Comparison of ENCODE assay signal across 22 cellular contexts in the genomic region with DNA sequence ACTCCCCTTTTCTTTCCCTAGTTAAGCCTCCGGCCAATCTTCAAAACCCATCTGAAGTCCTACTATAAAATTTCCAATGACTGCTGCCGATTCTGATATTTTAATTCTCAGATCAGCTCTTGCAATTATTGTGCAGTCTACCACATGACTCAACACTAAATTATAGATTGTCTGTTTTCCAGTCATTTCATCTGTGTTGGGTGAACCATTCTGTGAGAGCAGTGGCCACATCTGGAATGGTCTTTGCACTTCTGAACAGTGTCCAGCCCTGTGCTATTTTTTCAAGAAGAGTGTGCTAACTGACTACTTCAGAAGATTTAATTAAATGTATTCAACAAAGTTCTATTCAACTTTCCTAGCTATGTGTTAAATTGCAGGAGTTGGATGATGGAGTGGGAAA. TPM values are rescaled to one million over a fixed set of nuclear protein-coding genes. Genes with fewer than 3 reads are reported as not detected.
A peak's percentile ranks its signal among the peaks of the same experiment; 100 is the strongest.
DNase-seq lines count a peak whose midpoint lies in the region; ATAC-seq and TF ChIP-seq lines count a peak whose summit lies in the region.
"Had no signal": no experiment of that assay in that cellular context is flagged by ENCODE, and none has a peak within 500 bp of the region (broad histone marks: within the 10 kb centered on the region; RNA-seq: fewer than 3 reads in every experiment).

No MANE protein-coding gene starts in this region.

- H3K36me3 ChIP-seq in naive thymus-derived CD4-positive, alpha-beta T cell (ENCODE audit: control insufficient read depth in 2 of 3, insufficient read depth in 3 of 3, low read length in 3 of 3), result no peaks in the 10 kb centered on the region

- H3K27ac Mint-ChIP-seq in activated CD8-positive, alpha-beta T cell treated with anti-CD3 and anti-CD28 coated beads, Interleukin-2, amount 10 ng/mL, durations not matched to agents 7 days and 5 days, result peak overlapping the region; percentile 66
- H3K27ac Mint-ChIP-seq in activated CD8-positive, alpha-beta T cell treated with anti-CD3 and anti-CD28 coated beads for 36 hours, result no peak overlapping the region
- H3K27ac Mint-ChIP-seq in naive thymus-derived CD4-positive, alpha-beta T cell, result peak overlapping the region in 6 of 9 donors; percentile 11 to 84 (median 52)
- H3K27ac Mint-ChIP-seq: CD4-positive, CD25-positive, alpha-beta regulatory T cell had no signal

- peaks cover 16% of the 10 kb centered on the region for H3K9me3 Mint-ChIP-seq in activated CD8-positive, alpha-beta T cell treated with anti-CD3 and anti-CD28 coated beads, Interleukin-2, amount 10 ng/mL, durations not matched to agents 7 days and 5 days (ENCODE audit: insufficient read depth)
- peaks cover 3% of the 10 kb centered on the region for H3K9me3 Mint-ChIP-seq in activated CD8-positive, alpha-beta T cell treated with anti-CD3 and anti-CD28 coated beads for 36 hours
- H3K9me3 Mint-ChIP-seq in naive thymus-derived CD4-positive, alpha-beta T cell, result peaks cover 0 to 13% (median 0%) of the 10 kb centered on the region in 11 donors

- peaks cover 27% of the 10 kb centered on the region for H3K4me1 Mint-ChIP-seq in activated CD8-positive, alpha-beta T cell treated with anti-CD3 and anti-CD28 coated beads, Interleukin-2, amount 10 ng/mL, durations not matched to agents 7 days and 5 days (ENCODE audit: low read depth)
- peaks cover 28% of the 10 kb centered on the region for H3K4me1 Mint-ChIP-seq in activated CD8-positive, alpha-beta T cell treated with anti-CD3 and anti-CD28 coated beads for 36 hours (ENCODE audit: low read depth)
- peaks cover 11 to 37% (median 27%) of the 10 kb centered on the region in 7 donors for H3K4me1 Mint-ChIP-seq in naive thymus-derived CD4-positive, alpha-beta T cell

- no peak overlapping the region for H3K4me3 Mint-ChIP-seq in activated CD8-positive, alpha-beta T cell treated with anti-CD3 and anti-CD28 coated beads, Interleukin-2, amount 10 ng/mL, durations not matched to agents 7 days and 5 days
- H3K4me3 Mint-ChIP-seq in activated CD8-positive, alpha-beta T cell treated with anti-CD3 and anti-CD28 coated beads for 36 hours, result no peak overlapping the region
- H3K4me3 Mint-ChIP-seq in naive thymus-derived CD4-positive, alpha-beta T cell, result peak overlapping the region in 2 of 10 donors; percentile 8 to 61

- POLR2A ChIA-PET in activated CD8-positive, alpha-beta T cell treated with anti-CD3 and anti-CD28 coated beads, Interleukin-2, amount 10 ng/mL, durations not matched to agents 7 days and 5 days (lab: Charles Lee), result interaction anchor here (1.1 kb wide), 1 partner anchor 14 kb away, joined by 4 read pairs; no protein-coding TSS in a partner anchor
- POLR2A ChIA-PET in activated CD8-positive, alpha-beta T cell treated with anti-CD3 and anti-CD28 coated beads for 36 hours (lab: Charles Lee), result interaction anchor here (0.6 kb wide), 1 partner anchor 64 kb away, joined by 4 read pairs; no protein-coding TSS in a partner anchor
- POLR2A ChIA-PET in naive thymus-derived CD4-positive, alpha-beta T cell (lab: Charles Lee), result interaction anchor here (0.8 to 1.1 kb wide), 2 partner anchors 11 to 34 kb away, joined by 3 read pairs; no protein-coding TSS in a partner anchor

- no peak for TF ChIP-seq CTCF in activated CD8-positive, alpha-beta T cell treated with anti-CD3 and anti-CD28 coated beads for 36 hours (IDR thresholded peaks at IDR 0.05)
- TF ChIP-seq CTCF in C4-2B (conservative IDR thresholded peaks at IDR 0.05), result no peak

- no peaks in the 10 kb centered on the region for H3K27me3 Mint-ChIP-seq in activated CD8-positive, alpha-beta T cell treated with anti-CD3 and anti-CD28 coated beads, Interleukin-2, amount 10 ng/mL, durations not matched to agents 7 days and 5 days (ENCODE audit: low read depth)
- H3K27me3 Mint-ChIP-seq in activated CD8-positive, alpha-beta T cell treated with anti-CD3 and anti-CD28 coated beads for 36 hours, result no peaks in the 10 kb centered on the region
- H3K27me3 Mint-ChIP-seq in naive thymus-derived CD4-positive, alpha-beta T cell, result no peaks in the 10 kb centered on the region
- H3K27me3 Mint-ChIP-seq: CD4-positive, CD25-positive, alpha-beta regulatory T cell had no signal

- peaks cover 16 to 19% of the 10 kb centered on the region in 2 donors for H3K4me1 ChIP-seq in naive thymus-derived CD4-positive, alpha-beta T cell (ENCODE audit: control insufficient read depth in 2 of 2, insufficient read depth in 2 of 2, low read length in 2 of 2)

- peaks cover 12% of the 10 kb centered on the region for H3K36me3 Mint-ChIP-seq in activated CD8-positive, alpha-beta T cell treated with anti-CD3 and anti-CD28 coated beads, Interleukin-2, amount 10 ng/mL, durations not matched to agents 7 days and 5 days (ENCODE audit: low read depth)
- H3K36me3 Mint-ChIP-seq in activated CD8-positive, alpha-beta T cell treated with anti-CD3 and anti-CD28 coated beads for 36 hours (ENCODE audit: low read depth), result no peaks in the 10 kb centered on the region
- H3K36me3 Mint-ChIP-seq in naive thymus-derived CD4-positive, alpha-beta T cell, result peaks cover 0 to 12% (median 0%) of the 10 kb centered on the region in 5 donors
- H3K36me3 Mint-ChIP-seq: CD4-positive, CD25-positive, alpha-beta regulatory T cell had no signal

- no peak for DNase-seq in activated CD8-positive, alpha-beta T cell treated with anti-CD3 and anti-CD28 coated beads, Interleukin-2, amount 10 ng/mL, durations not matched to agents 7 days and 5 days
- DNase-seq in activated CD8-positive, alpha-beta T cell treated with anti-CD3 and anti-CD28 coated beads for 36 hours, result no peak
- DNase-seq in naive thymus-derived CD4-positive, alpha-beta T cell, result no peak
- DNase-seq in OCI-M1 (lab: John Stamatoyannopoulos, UW), result no peak
- DNase-seq: Caco-2, EL, GOT3, NCI-H1092, NCI-H146, NCI-H2081, NCI-H510A, NCI-H82 had no signal

- no peak for ATAC-seq in activated CD8-positive, alpha-beta T cell treated with anti-CD3 and anti-CD28 coated beads, Interleukin-2, amount 10 ng/mL, durations not matched to agents 7 days and 5 days
- ATAC-seq in activated CD8-positive, alpha-beta T cell treated with anti-CD3 and anti-CD28 coated beads for 36 hours, result no peak
- ATAC-seq in HG03159 (IDR thresholded peaks at IDR 0.05; ENCODE audit: unreplicated experiment) (peak; percentile 26), HG03521 (IDR thresholded peaks at IDR 0.05; ENCODE audit: unreplicated experiment) (no peak), HG02885 (IDR thresholded peaks at IDR 0.05; ENCODE audit: poor library complexity, unreplicated experiment) (no peak)
- no peak for ATAC-seq in naive thymus-derived CD4-positive, alpha-beta T cell
- ATAC-seq: A549, Panc1 had no signal

- CTCF ChIA-PET in activated CD8-positive, alpha-beta T cell treated with anti-CD3 and anti-CD28 coated beads, Interleukin-2, amount 10 ng/mL, durations not matched to agents 7 days and 5 days (lab: Charles Lee), result interaction anchor here (0.5 to 3.0 kb wide), 6 partner anchors 10 to 228 kb away, joined by 3 to 17 read pairs (median 3); a partner anchor contains a TSS
- CTCF ChIA-PET in activated CD8-positive, alpha-beta T cell treated with anti-CD3 and anti-CD28 coated beads for 36 hours (lab: Charles Lee), result interaction anchor here (0.8 to 1.6 kb wide), 5 partner anchors 8 to 188 kb away, joined by 3 to 4 read pairs (median 3); no protein-coding TSS in a partner anchor
- CTCF ChIA-PET in naive thymus-derived CD4-positive, alpha-beta T cell (lab: Charles Lee), result interaction anchor here (0.9 kb wide), 1 partner anchor 36 kb away, joined by 4 read pairs; no protein-coding TSS in a partner anchor

- H3K9me3 ChIP-seq in naive thymus-derived CD4-positive, alpha-beta T cell (ENCODE audit: control insufficient read depth in 2 of 3, low read length in 3 of 3), result no peaks in the 10 kb centered on the region
- H3K9me3 ChIP-seq: A549, Caco-2 had no signal

- H3K27ac ChIP-seq in C4-2B, result peak overlapping the region; percentile 31; the same call in 1 of the 2 replicates
- H3K27ac ChIP-seq in naive thymus-derived CD4-positive, alpha-beta T cell (ENCODE audit: low read depth, low read length), result no peak overlapping the region
- H3K27ac ChIP-seq: A549, KMS-11 had no signal

- intact Hi-C loops in activated CD8-positive, alpha-beta T cell treated with anti-CD3 and anti-CD28 coated beads for 36 hours (cut with micrococcal nuclease), result no loop called here
- intact Hi-C loops in naive thymus-derived CD4-positive, alpha-beta T cell (cut with micrococcal nuclease), result loop anchor here (1.0 kb wide), 1 partner anchor 17 kb away; no protein-coding TSS in a partner anchor

- H3K4me3 ChIP-seq in naive thymus-derived CD4-positive, alpha-beta T cell (ENCODE audit: low read length), result no peak overlapping the region
- H3K4me3 ChIP-seq: A549 had no signal

- H3K27me3 ChIP-seq in naive thymus-derived CD4-positive, alpha-beta T cell (ENCODE audit: control insufficient read depth in 2 of 2, insufficient read depth in 2 of 2, low read length in 2 of 2), result no peaks in the 10 kb centered on the region

RNA-seq across cellular contexts. Expression of a gene that starts 47.2 kb away (rescaled TPM):
- not detected for total RNA-seq in activated CD8-positive, alpha-beta T cell treated with anti-CD3 and anti-CD28 coated beads, Interleukin-2, amount 10 ng/mL, durations not matched to agents 7 days and 5 days
- total RNA-seq in activated CD8-positive, alpha-beta T cell treated with anti-CD3 and anti-CD28 coated beads for 36 hours, result not detected
- total RNA-seq in naive thymus-derived CD4-positive, alpha-beta T cell, result not detected
- polyA plus RNA-seq in naive thymus-derived CD4-positive, alpha-beta T cell, result not detected
- total RNA-seq: Caco-2; CD4-positive, CD25-positive, alpha-beta regulatory T cell; MCF 10A; SK-MEL-5 had no signal

RNA-seq across cellular contexts. Expression of a gene that starts 47.4 kb away (rescaled TPM):
- total RNA-seq in activated CD8-positive, alpha-beta T cell treated with anti-CD3 and anti-CD28 coated beads, Interleukin-2, amount 10 ng/mL, durations not matched to agents 7 days and 5 days, result not detected
- not detected for total RNA-seq in activated CD8-positive, alpha-beta T cell treated with anti-CD3 and anti-CD28 coated beads for 36 hours
- not detected for total RNA-seq in naive thymus-derived CD4-positive, alpha-beta T cell
- not detected for polyA plus RNA-seq in naive thymus-derived CD4-positive, alpha-beta T cell
- total RNA-seq: Caco-2; CD4-positive, CD25-positive, alpha-beta regulatory T cell; MCF 10A; SK-MEL-5 had no signal
- polyA plus RNA-seq: A549; CD4-positive, CD25-positive, alpha-beta regulatory T cell had no signal
